In the genomic region with DNA sequence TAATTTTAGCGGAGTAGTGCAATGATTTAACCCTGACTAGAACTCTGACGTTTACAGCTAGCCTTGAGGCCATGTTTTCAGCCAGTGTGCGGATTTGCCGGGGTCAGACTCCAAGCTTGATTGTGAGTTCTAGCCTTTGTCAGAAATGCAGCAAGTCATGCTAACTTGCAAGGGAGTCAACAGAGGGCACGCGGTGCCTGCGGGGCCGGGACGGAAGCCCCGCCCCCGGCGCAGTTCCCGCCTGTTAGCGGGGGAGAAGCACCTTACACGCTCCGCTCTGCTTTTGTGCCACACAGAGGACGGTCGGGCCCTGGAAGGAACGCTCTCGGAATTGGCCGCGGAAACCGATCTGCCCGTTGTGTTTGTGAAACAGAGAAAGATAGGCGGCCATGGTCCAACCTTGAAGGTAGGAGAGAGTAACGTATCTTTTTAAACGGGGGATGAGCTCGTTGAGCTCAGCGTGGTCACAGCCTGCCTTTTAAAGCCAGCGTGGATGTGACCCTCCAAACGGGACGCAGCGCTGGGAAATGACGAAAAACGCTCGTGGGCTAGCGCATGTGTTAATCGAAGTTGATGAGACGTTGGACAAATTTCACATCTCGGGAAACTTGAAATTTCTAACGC, we compare ENCODE assay signal across 1 cellular context.
TF ChIP-seq lines count a peak whose summit lies in the region.

No MANE protein-coding gene starts in this region.

TF ChIP-seq in K562, 482 proteins besides CTCF, POLR2A, EP300 and RAD21 (continued from another document and continues in another):
- TF ChIP-seq, protein P1, sequence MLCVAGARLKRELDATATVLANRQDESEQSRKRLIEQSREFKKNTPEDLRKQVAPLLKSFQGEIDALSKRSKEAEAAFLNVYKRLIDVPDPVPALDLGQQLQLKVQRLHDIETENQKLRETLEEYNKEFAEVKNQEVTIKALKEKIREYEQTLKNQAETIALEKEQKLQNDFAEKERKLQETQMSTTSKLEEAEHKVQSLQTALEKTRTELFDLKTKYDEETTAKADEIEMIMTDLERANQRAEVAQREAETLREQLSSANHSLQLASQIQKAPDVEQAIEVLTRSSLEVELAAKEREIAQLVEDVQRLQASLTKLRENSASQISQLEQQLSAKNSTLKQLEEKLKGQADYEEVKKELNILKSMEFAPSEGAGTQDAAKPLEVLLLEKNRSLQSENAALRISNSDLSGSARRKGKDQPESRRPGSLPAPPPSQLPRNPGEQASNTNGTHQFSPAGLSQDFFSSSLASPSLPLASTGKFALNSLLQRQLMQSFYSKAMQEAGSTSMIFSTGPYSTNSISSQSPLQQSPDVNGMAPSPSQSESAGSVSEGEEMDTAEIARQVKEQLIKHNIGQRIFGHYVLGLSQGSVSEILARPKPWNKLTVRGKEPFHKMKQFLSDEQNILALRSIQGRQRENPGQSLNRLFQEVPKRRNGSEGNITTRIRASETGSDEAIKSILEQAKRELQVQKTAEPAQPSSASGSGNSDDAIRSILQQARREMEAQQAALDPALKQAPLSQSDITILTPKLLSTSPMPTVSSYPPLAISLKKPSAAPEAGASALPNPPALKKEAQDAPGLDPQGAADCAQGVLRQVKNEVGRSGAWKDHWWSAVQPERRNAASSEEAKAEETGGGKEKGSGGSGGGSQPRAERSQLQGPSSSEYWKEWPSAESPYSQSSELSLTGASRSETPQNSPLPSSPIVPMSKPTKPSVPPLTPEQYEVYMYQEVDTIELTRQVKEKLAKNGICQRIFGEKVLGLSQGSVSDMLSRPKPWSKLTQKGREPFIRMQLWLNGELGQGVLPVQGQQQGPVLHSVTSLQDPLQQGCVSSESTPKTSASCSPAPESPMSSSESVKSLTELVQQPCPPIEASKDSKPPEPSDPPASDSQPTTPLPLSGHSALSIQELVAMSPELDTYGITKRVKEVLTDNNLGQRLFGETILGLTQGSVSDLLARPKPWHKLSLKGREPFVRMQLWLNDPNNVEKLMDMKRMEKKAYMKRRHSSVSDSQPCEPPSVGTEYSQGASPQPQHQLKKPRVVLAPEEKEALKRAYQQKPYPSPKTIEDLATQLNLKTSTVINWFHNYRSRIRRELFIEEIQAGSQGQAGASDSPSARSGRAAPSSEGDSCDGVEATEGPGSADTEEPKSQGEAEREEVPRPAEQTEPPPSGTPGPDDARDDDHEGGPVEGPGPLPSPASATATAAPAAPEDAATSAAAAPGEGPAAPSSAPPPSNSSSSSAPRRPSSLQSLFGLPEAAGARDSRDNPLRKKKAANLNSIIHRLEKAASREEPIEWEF (CRISPR knock-in tag; IDR thresholded peaks at IDR 0.05), result no peak
- TF ChIP-seq, protein P2, sequence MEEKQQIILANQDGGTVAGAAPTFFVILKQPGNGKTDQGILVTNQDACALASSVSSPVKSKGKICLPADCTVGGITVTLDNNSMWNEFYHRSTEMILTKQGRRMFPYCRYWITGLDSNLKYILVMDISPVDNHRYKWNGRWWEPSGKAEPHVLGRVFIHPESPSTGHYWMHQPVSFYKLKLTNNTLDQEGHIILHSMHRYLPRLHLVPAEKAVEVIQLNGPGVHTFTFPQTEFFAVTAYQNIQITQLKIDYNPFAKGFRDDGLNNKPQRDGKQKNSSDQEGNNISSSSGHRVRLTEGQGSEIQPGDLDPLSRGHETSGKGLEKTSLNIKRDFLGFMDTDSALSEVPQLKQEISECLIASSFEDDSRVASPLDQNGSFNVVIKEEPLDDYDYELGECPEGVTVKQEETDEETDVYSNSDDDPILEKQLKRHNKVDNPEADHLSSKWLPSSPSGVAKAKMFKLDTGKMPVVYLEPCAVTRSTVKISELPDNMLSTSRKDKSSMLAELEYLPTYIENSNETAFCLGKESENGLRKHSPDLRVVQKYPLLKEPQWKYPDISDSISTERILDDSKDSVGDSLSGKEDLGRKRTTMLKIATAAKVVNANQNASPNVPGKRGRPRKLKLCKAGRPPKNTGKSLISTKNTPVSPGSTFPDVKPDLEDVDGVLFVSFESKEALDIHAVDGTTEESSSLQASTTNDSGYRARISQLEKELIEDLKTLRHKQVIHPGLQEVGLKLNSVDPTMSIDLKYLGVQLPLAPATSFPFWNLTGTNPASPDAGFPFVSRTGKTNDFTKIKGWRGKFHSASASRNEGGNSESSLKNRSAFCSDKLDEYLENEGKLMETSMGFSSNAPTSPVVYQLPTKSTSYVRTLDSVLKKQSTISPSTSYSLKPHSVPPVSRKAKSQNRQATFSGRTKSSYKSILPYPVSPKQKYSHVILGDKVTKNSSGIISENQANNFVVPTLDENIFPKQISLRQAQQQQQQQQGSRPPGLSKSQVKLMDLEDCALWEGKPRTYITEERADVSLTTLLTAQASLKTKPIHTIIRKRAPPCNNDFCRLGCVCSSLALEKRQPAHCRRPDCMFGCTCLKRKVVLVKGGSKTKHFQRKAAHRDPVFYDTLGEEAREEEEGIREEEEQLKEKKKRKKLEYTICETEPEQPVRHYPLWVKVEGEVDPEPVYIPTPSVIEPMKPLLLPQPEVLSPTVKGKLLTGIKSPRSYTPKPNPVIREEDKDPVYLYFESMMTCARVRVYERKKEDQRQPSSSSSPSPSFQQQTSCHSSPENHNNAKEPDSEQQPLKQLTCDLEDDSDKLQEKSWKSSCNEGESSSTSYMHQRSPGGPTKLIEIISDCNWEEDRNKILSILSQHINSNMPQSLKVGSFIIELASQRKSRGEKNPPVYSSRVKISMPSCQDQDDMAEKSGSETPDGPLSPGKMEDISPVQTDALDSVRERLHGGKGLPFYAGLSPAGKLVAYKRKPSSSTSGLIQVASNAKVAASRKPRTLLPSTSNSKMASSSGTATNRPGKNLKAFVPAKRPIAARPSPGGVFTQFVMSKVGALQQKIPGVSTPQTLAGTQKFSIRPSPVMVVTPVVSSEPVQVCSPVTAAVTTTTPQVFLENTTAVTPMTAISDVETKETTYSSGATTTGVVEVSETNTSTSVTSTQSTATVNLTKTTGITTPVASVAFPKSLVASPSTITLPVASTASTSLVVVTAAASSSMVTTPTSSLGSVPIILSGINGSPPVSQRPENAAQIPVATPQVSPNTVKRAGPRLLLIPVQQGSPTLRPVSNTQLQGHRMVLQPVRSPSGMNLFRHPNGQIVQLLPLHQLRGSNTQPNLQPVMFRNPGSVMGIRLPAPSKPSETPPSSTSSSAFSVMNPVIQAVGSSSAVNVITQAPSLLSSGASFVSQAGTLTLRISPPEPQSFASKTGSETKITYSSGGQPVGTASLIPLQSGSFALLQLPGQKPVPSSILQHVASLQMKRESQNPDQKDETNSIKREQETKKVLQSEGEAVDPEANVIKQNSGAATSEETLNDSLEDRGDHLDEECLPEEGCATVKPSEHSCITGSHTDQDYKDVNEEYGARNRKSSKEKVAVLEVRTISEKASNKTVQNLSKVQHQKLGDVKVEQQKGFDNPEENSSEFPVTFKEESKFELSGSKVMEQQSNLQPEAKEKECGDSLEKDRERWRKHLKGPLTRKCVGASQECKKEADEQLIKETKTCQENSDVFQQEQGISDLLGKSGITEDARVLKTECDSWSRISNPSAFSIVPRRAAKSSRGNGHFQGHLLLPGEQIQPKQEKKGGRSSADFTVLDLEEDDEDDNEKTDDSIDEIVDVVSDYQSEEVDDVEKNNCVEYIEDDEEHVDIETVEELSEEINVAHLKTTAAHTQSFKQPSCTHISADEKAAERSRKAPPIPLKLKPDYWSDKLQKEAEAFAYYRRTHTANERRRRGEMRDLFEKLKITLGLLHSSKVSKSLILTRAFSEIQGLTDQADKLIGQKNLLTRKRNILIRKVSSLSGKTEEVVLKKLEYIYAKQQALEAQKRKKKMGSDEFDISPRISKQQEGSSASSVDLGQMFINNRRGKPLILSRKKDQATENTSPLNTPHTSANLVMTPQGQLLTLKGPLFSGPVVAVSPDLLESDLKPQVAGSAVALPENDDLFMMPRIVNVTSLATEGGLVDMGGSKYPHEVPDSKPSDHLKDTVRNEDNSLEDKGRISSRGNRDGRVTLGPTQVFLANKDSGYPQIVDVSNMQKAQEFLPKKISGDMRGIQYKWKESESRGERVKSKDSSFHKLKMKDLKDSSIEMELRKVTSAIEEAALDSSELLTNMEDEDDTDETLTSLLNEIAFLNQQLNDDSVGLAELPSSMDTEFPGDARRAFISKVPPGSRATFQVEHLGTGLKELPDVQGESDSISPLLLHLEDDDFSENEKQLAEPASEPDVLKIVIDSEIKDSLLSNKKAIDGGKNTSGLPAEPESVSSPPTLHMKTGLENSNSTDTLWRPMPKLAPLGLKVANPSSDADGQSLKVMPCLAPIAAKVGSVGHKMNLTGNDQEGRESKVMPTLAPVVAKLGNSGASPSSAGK (IDR thresholded peaks at IDR 0.05), result peak; percentile 94
- no peak for TF ChIP-seq ZNF324 (CRISPR knock-in tag; IDR thresholded peaks at IDR 0.05)
- peak; percentile 28 to 47; a peak in 1 of 4 replicates for TF ChIP-seq TBL1XR1 (IDR thresholded peaks at IDR 0.05; ENCODE audit: low read length in 2 of 2)
- TF ChIP-seq BACH1 (tag; IDR thresholded peaks at IDR 0.05), result peak; percentile 74
- peak; percentile 91 to 93 for TF ChIP-seq SIN3A (IDR thresholded peaks at IDR 0.05; ENCODE audit: borderline replicate concordance in 2 of 2, control insufficient read depth in 1 of 2, low read depth in 2 of 2, low read length in 2 of 2)
- TF ChIP-seq ZKSCAN3 (CRISPR knock-in tag; IDR thresholded peaks at IDR 0.05), result no peak
- TF ChIP-seq RBM25 (IDR thresholded peaks at IDR 0.05; ENCODE audit: low read depth, low read length, severe bottlenecking), result no peak
- peak in 1 of 2 experiments; percentile 26; a peak in 1 of 4 replicates for TF ChIP-seq NONO (IDR thresholded peaks at IDR 0.05; ENCODE audit: low read depth in 2 of 2, low read length in 1 of 2)
- peak; percentile 88 for TF ChIP-seq ZNF316 (IDR thresholded peaks at IDR 0.05)
- TF ChIP-seq ZNF384 (IDR thresholded peaks at IDR 0.05; ENCODE audit: low read depth, low read length), result no peak
- no peak for TF ChIP-seq HOXB6 (CRISPR knock-in tag; IDR thresholded peaks at IDR 0.05; ENCODE audit: borderline replicate concordance)
- TF ChIP-seq FOXJ2 (tag; IDR thresholded peaks at IDR 0.05), result peak; percentile 53; the same call in 1 of the 2 replicates
- no peak for TF ChIP-seq NR2C2 (CRISPR knock-in tag; IDR thresholded peaks at IDR 0.05)
- peak; percentile 69 for TF ChIP-seq NR2C2 (tag; IDR thresholded peaks at IDR 0.05)
- no peak for TF ChIP-seq SIN3B (IDR thresholded peaks at IDR 0.05; ENCODE audit: low read depth)
- no peak for TF ChIP-seq STAT5B (CRISPR knock-in tag; IDR thresholded peaks at IDR 0.05)
- TF ChIP-seq POLR2H (tag; IDR thresholded peaks at IDR 0.05; ENCODE audit: low read depth), result peak; percentile 83
- TF ChIP-seq ETV6 (IDR thresholded peaks at IDR 0.05; ENCODE audit: borderline replicate concordance in 1 of 2, low read depth in 2 of 2, low read length in 1 of 2), result 0 out of 4 replicates have a peak, but pooled peaks of 1 of the 2 experiments have one; percentile 19
- no peak for TF ChIP-seq ETV6 (CRISPR knock-in tag; IDR thresholded peaks at IDR 0.05; ENCODE audit: borderline replicate concordance)
- TF ChIP-seq, protein P3, sequence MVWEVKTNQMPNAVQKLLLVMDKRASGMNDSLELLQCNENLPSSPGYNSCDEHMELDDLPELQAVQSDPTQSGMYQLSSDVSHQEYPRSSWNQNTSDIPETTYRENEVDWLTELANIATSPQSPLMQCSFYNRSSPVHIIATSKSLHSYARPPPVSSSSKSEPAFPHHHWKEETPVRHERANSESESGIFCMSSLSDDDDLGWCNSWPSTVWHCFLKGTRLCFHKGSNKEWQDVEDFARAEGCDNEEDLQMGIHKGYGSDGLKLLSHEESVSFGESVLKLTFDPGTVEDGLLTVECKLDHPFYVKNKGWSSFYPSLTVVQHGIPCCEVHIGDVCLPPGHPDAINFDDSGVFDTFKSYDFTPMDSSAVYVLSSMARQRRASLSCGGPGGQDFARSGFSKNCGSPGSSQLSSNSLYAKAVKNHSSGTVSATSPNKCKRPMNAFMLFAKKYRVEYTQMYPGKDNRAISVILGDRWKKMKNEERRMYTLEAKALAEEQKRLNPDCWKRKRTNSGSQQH (CRISPR knock-in tag; IDR thresholded peaks at IDR 0.05), result no peak
- TF ChIP-seq, protein P4, sequence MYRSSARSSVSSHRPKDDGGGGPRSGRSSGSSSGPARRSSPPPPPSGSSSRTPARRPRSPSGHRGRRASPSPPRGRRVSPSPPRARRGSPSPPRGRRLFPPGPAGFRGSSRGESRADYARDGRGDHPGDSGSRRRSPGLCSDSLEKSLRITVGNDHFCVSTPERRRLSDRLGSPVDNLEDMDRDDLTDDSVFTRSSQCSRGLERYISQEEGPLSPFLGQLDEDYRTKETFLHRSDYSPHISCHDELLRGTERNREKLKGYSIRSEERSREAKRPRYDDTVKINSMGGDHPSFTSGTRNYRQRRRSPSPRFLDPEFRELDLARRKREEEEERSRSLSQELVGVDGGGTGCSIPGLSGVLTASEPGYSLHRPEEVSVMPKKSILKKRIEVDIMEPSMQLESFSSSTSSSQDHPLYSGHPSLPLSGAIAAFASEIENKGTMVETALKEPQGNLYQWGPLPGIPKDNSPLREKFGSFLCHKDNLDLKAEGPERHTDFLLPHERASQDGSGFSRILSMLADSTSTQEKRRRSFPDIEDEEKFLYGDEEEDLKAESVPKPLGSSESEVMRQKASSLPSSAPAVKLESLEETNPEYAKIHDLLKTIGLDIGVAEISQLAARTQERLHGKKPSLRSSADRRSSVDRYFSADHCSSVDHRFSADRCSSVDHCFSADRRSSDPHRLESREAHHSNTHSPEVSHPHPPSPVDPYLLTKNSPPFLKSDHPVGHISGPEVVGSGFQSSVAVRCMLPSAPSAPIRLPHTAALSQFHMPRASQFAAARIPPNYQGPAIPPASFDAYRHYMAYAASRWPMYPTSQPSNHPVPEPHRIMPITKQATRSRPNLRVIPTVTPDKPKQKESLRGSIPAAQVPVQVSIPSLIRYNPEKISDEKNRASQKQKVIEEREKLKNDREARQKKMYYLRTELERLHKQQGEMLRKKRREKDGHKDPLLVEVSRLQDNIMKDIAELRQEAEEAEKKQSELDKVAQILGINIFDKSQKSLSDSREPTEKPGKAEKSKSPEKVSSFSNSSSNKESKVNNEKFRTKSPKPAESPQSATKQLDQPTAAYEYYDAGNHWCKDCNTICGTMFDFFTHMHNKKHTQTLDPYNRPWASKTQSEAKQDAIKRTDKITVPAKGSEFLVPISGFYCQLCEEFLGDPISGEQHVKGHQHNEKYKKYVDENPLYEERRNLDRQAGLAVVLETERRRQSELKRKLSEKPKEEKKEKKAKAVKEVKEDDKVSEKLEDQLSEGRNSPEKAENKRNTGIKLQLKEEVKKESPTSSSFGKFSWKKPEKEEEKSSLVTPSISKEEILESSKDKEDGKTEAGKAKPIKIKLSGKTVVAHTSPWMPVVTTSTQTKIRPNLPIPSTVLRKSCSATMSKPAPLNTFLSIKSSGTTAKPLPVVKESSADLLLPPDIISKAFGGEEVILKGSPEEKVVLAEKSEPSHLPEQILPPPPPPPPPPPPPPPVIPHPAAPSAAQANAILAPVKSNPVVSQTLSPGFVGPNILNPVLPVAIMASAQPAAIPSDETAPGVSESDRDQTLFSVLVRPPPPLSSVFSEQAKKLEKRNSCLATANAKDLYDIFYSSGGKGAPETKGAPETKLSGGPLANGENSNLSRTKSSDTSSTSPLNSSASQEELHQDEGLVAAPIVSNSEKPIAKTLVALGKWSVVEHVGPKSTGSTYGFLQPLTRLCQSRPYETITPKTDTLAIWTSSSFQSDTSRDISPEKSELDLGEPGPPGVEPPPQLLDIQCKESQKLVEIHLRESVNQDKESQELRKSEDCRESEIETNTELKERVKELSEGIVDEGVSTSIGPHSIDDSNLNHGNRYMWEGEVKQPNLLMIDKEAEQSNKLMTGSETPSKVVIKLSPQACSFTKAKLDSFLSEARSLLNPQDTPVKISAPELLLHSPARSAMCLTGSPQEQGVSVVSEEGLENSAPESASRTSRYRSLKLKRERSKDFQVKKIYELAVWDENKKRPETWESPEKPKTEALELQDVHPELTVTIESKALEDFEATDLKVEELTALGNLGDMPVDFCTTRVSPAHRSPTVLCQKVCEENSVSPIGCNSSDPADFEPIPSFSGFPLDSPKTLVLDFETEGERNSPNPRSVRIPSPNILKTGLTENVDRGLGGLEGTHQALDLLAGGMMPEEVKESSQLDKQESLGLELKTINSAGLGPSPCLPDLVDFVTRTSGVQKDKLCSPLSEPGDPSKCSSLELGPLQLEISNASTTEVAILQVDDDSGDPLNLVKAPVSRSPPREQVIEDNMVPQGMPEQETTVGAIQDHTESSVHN (IDR thresholded peaks at IDR 0.05; ENCODE audit: borderline replicate concordance in 1 of 2, low read depth in 1 of 2), result no peak
- no peak; the same call in 1 of the 2 replicates for TF ChIP-seq ZBTB1 (CRISPR knock-in tag; IDR thresholded peaks at IDR 0.05; ENCODE audit: borderline replicate concordance, low read depth)
- no peak for TF ChIP-seq HNRNPUL1 (IDR thresholded peaks at IDR 0.05; ENCODE audit: low read length)
- TF ChIP-seq ARID2 (IDR thresholded peaks at IDR 0.05), result no peak
